In genomic region chr9:19119241-19119640, GRCh38 we compare ENCODE assay signal across 16 cellular contexts. TPM values are rescaled to one million over a fixed set of nuclear protein-coding genes. Genes with fewer than 3 reads are reported as not detected.
A peak's percentile ranks its signal among the peaks of the same experiment; 100 is the strongest.
DNase-seq lines count a peak whose midpoint lies in the region; ATAC-seq and TF ChIP-seq lines count a peak whose summit lies in the region.
"Had no signal": no experiment of that assay in that cellular context is flagged by ENCODE, and none has a peak within 500 bp of the region (broad histone marks: within the 10 kb centered on the region; RNA-seq: fewer than 3 reads in every experiment).

No MANE protein-coding gene starts in this region.

- H3F3A ChIP-seq in Loucy (ENCODE audit: low read depth) = no peaks in the 10 kb centered on the region

- no peak for ATAC-seq in GM19463 (IDR thresholded peaks at IDR 0.05; ENCODE audit: unreplicated experiment)
- no peak for ATAC-seq in HG03520 (IDR thresholded peaks at IDR 0.05; ENCODE audit: unreplicated experiment)

- no peak overlapping the region for H3K9ac ChIP-seq in Loucy (ENCODE audit: low read depth, low read length, poor library complexity, severe bottlenecking)
- H3K9ac ChIP-seq in mammary epithelial cell (ENCODE audit: insufficient read depth, low read length) = no peak overlapping the region

- WGBS in mammary epithelial cell (ENCODE audit: low coverage, missing lambda C conversion rate) = 66% methylated on average over 3 of the region's 3 CpGs
- 25 to 49% (median 33%) methylated on average over 3 of the region's 3 CpGs for WGBS in spleen, 5 donors

- CTCF ChIA-PET in mammary epithelial cell (lab: Charles Lee; ENCODE audit: low non-redundant PET) = no interaction called here

- no peak overlapping the region for H2AFZ ChIP-seq in Loucy (ENCODE audit: low read length)
- no peak overlapping the region for H2AFZ ChIP-seq in mammary epithelial cell (ENCODE audit: low read depth, low read length)
- H2AFZ ChIP-seq in osteoblast (ENCODE audit: low read length) = no peak overlapping the region
- H2AFZ ChIP-seq: PC-9 had no signal

- H4K20me1 ChIP-seq in Loucy (ENCODE audit: insufficient read depth, low read length, poor library complexity, severe bottlenecking) = peaks cover 5% of the 10 kb centered on the region
- H4K20me1 ChIP-seq in mammary epithelial cell (ENCODE audit: insufficient read depth, low read length) = no peaks in the 10 kb centered on the region
- H4K20me1 ChIP-seq in osteoblast (ENCODE audit: insufficient read depth, low read length) = peaks cover 2% of the 10 kb centered on the region

- H3K4me1 ChIP-seq in Loucy (ENCODE audit: insufficient read depth, low read length, poor library complexity, severe bottlenecking) (peaks cover 27% of the 10 kb centered on the region), mammary epithelial cell (ENCODE audit: insufficient read depth, low read length) (peaks cover 41% of the 10 kb centered on the region), osteoblast (ENCODE audit: insufficient read depth, low read length) (peaks cover 49% of the 10 kb centered on the region), spleen (peaks cover 2 to 52% (median 16%) of the 10 kb centered on the region in 6 donors)

- in situ Hi-C loops in mammary epithelial cell (cut with MboI; ENCODE audit: low sequenced_read_pairs in 2 of 2) = loop anchor here (5.0 to 25.0 kb wide), 2 partner anchors 43 to 1118 kb away; no protein-coding TSS in a partner anchor

- H3K36me3 ChIP-seq in Loucy (ENCODE audit: insufficient read depth, low read length) (peaks cover 81% of the 10 kb centered on the region), mammary epithelial cell (ENCODE audit: insufficient read depth, low read length) (no peaks in the 10 kb centered on the region), osteoblast (ENCODE audit: insufficient read depth, low read length) (peaks cover 91% of the 10 kb centered on the region), spleen (peaks cover 4 to 100% (median 73%) of the 10 kb centered on the region in 6 donors)

- H3K4me2 ChIP-seq in Loucy (ENCODE audit: low read depth, low read length, poor library complexity, severe bottlenecking) (peak overlapping the region; percentile 0), mammary epithelial cell (ENCODE audit: insufficient read depth, low read depth, low read length) (peak overlapping the region; percentile 5), osteoblast (ENCODE audit: insufficient read depth, low read length) (peak overlapping the region; percentile 32)
- H3K4me2 ChIP-seq: PC-9 had no signal

- H3K79me2 ChIP-seq in Loucy (ENCODE audit: insufficient read depth, low read length) = peaks cover 48% of the 10 kb centered on the region
- no peaks in the 10 kb centered on the region for H3K79me2 ChIP-seq in mammary epithelial cell (ENCODE audit: insufficient read depth, low read length)
- H3K79me2 ChIP-seq in osteoblast (ENCODE audit: insufficient read depth, low read length) = peaks cover 26% of the 10 kb centered on the region

- H3K27me3 ChIP-seq in Loucy (ENCODE audit: insufficient read depth, low read length, poor library complexity, severe bottlenecking) (no peaks in the 10 kb centered on the region), mammary epithelial cell (ENCODE audit: insufficient read depth, low read length) (no peaks in the 10 kb centered on the region), osteoblast (ENCODE audit: insufficient read depth, low read length) (no peaks in the 10 kb centered on the region), spleen (replicated peaks in 1 of 7) (no peaks in the 10 kb centered on the region)

- H3K9me3 ChIP-seq in Loucy (ENCODE audit: insufficient read depth, low read depth, low read length) (no peaks in the 10 kb centered on the region), mammary epithelial cell (replicated peaks; ENCODE audit: insufficient read depth, low read length) (no peaks in the 10 kb centered on the region), osteoblast (ENCODE audit: low read depth, low read length) (no peaks in the 10 kb centered on the region), spleen (no peaks in the 10 kb centered on the region)

- H3K4me3 ChIP-seq in Loucy (ENCODE audit: low read length, poor library complexity, severe bottlenecking) = no peak overlapping the region
- H3K4me3 ChIP-seq in mammary epithelial cell (replicated peaks in 1 of 3; ENCODE audit: insufficient read depth in 1 of 3, low read depth in 2 of 3, low read length in 3 of 3) = no peak overlapping the region
- no peak overlapping the region for H3K4me3 ChIP-seq in osteoblast (ENCODE audit: insufficient read depth, low read length)
- no peak overlapping the region for H3K4me3 ChIP-seq in spleen
- H3K4me3 ChIP-seq: PC-9 had no signal

- dilution Hi-C loops in mammary epithelial cell (cut with HindIII; ENCODE audit: low sequenced_read_pairs) = no loop called here

- no peaks in the 10 kb centered on the region for H3K9me2 ChIP-seq in Loucy (replicated peaks; ENCODE audit: low read depth, low read length)

- peak; percentile 16 to 44 for DNase-seq in NOMO-1 (lab: John Stamatoyannopoulos, UW; ENCODE audit: unreplicated experiment in 2 of 2)
- DNase-seq in NOMO-1 treated with dmso at 0.1 percent for 144 hours (lab: John Stamatoyannopoulos, UW; ENCODE audit: unreplicated experiment) = no peak
- no peak for DNase-seq in mammary epithelial cell
- DNase-seq in osteoblast (ENCODE audit: insufficient read length, low spot score, missing footprints) = no peak
- no peak for DNase-seq in spleen
- DNase-seq: 8988T; activated CD4-positive, CD25-positive, alpha-beta regulatory T cell; H7; NCI-H1417; NCI-H446 treated with DMSO at 0.1 percent for 48 hours; substantia nigra; SW 1271 had no signal

- H3K27ac ChIP-seq in mammary epithelial cell (ENCODE audit: insufficient read depth, low read depth, low read length) (no peak overlapping the region), osteoblast (ENCODE audit: low read depth, low read length) (peak overlapping the region; percentile 41), spleen (peak overlapping the region in 4 of 8 donors; percentile 12 to 66 (median 43))
- H3K27ac ChIP-seq: PC-9 had no signal

- TF ChIP-seq CTCF in Loucy (conservative IDR thresholded peaks at IDR 0.05; ENCODE audit: low read length) (no peak), mammary epithelial cell (conservative IDR thresholded peaks at IDR 0.05 in 1 of 2, IDR thresholded peaks at IDR 0.05 in 1 of 2; ENCODE audit: extremely low read depth in 1 of 2, insufficient read depth in 1 of 2, low read depth in 1 of 2, low read length in 2 of 2) (no peak), osteoblast (IDR thresholded peaks at IDR 0.05; ENCODE audit: extremely low read depth, low read depth, low read length) (no peak), spleen (IDR thresholded peaks at IDR 0.05 in 8 of 11, conservative IDR thresholded peaks at IDR 0.05 in 3 of 11) (no peak)

- no TSS peak for BruUV-seq in mammary epithelial cell (replicated peaks; lab: Mats Ljungman, UMichigan)

- no peak for TF ChIP-seq POLR2A in spleen (IDR thresholded peaks at IDR 0.05)

- intact Hi-C loops in mammary epithelial cell (cut with micrococcal nuclease) (loop anchor here (5.0 kb wide), 1 partner anchor 43 kb away; no protein-coding TSS in a partner anchor), spleen (cut with DNase I; ENCODE audit: low total_unique reads) (no loop called here)

RNA-seq across cellular contexts. Expression of gene PLIN2, which starts 8.1 kb away (rescaled TPM):
- total RNA-seq in mammary epithelial cell = 10 to 100 TPM in 1 of 2 donors, under 1 TPM in 1; 0.59 to 63.8 TPM
- 1.6 TPM for polyA plus RNA-seq in mammary epithelial cell
- not detected for polyA minus RNA-seq in mammary epithelial cell
- total RNA-seq in osteoblast = 113 and 143 TPM in 2 replicates
- total RNA-seq in spleen = 100 to 1,000 TPM in 1 of 7 donors, 10 to 100 TPM in 6; 46.2 to 105 (median 64.2) TPM
- polyA plus RNA-seq in spleen = 10 to 100 TPM; 18.4 to 47.5 (median 46.4) TPM

RNA-seq across cellular contexts. Expression of gene HAUS6, which starts 16.5 kb away (rescaled TPM):
- 10 to 100 TPM; 19.5 to 21.2 TPM for total RNA-seq in mammary epithelial cell
- polyA plus RNA-seq in mammary epithelial cell = 9.7 TPM
- polyA minus RNA-seq in mammary epithelial cell = 10.5 TPM
- total RNA-seq in osteoblast = 14.5 and 16.2 TPM in 2 replicates
- 10 to 100 TPM; 10.1 to 13.5 (median 12.8) TPM for total RNA-seq in spleen
- polyA plus RNA-seq in spleen = 1 to 10 TPM; 4.4 to 4.7 (median 4.6) TPM

Comparison
In these comparisons a context has a peak if more than half of its experiments do, and no peak if none do; other contexts are left out.
1. DNase-seq: peak in NOMO-1 (2 of 2); none in NOMO-1 treated with dmso at 0.1 percent for 144 hours (single experiment), mammary epithelial cell (single experiment), osteoblast (single experiment) and spleen (single experiment).
2. Peak in every context shown above with its lines, with median percentiles within 50 percentile points of each other: H3K4me2 ChIP-seq.